Comparison of ENCODE assay signal across 22 cellular contexts in genomic region chr2:69597105-69597504, GRCh38. TPM values are rescaled to one million over a fixed set of nuclear protein-coding genes. Genes with fewer than 3 reads are reported as not detected.
DNase-seq lines count a peak whose midpoint lies in the region; ATAC-seq lines count a peak whose summit lies in the region.
"Had no signal": no experiment of that assay in that cellular context is flagged by ENCODE, and none has a peak within 500 bp of the region (broad histone marks: within the 10 kb centered on the region; RNA-seq: fewer than 3 reads in every experiment).

No MANE protein-coding gene starts in this region.

- H3K4me1 Mint-ChIP-seq in activated CD4-positive, alpha-beta T cell treated with anti-CD3 and anti-CD28 coated beads, Interleukin-2, amount 10 ng/mL, durations not matched to agents 7 days and 5 days: peaks cover 75% of the 10 kb centered on the region
- H3K4me1 Mint-ChIP-seq in CD8-positive, alpha-beta memory T cell: peaks cover 73 to 94% (median 91%) of the 10 kb centered on the region in 3 donors
- H3K4me1 Mint-ChIP-seq in activated T-helper 17 cell treated with anti-CD3 and anti-CD28 coated beads, Interleukin-2, amount 50 U/mL, for 72 hours: peaks cover 39% of the 10 kb centered on the region
- peaks cover 26 to 88% (median 79%) of the 10 kb centered on the region in 4 donors for H3K4me1 Mint-ChIP-seq in naive thymus-derived CD8-positive, alpha-beta T cell

- peaks cover 84% of the 10 kb centered on the region for H3K4me1 ChIP-seq in CD8-positive, alpha-beta memory T cell (ENCODE audit: insufficient read depth, low read length)
- H3K4me1 ChIP-seq: SJCRH30 had no signal

- H3K27ac Mint-ChIP-seq in activated CD4-positive, alpha-beta T cell treated with anti-CD3 and anti-CD28 coated beads, Interleukin-2, amount 10 ng/mL, durations not matched to agents 7 days and 5 days: peak overlapping the region; percentile 60
- peak overlapping the region; percentile 10 to 63 (median 44) for H3K27ac Mint-ChIP-seq in CD8-positive, alpha-beta memory T cell
- no peak overlapping the region for H3K27ac Mint-ChIP-seq in activated T-helper 17 cell treated with anti-CD3 and anti-CD28 coated beads, Interleukin-2, amount 50 U/mL, for 72 hours
- H3K27ac Mint-ChIP-seq in naive thymus-derived CD8-positive, alpha-beta T cell: peak overlapping the region in 7 of 10 donors; percentile 15 to 83 (median 34)

- H3K27ac ChIP-seq in CD8-positive, alpha-beta memory T cell (ENCODE audit: low read depth, low read length): no peak overlapping the region
- H3K27ac ChIP-seq: cardiac muscle cell, SJCRH30, suprapubic skin had no signal

- peaks cover 60% of the 10 kb centered on the region for H3K36me3 Mint-ChIP-seq in activated CD4-positive, alpha-beta T cell treated with anti-CD3 and anti-CD28 coated beads, Interleukin-2, amount 10 ng/mL, durations not matched to agents 7 days and 5 days (ENCODE audit: low read depth)
- peaks cover 0 to 45% (median 2%) of the 10 kb centered on the region in 3 donors for H3K36me3 Mint-ChIP-seq in CD8-positive, alpha-beta memory T cell
- peaks cover 32% of the 10 kb centered on the region for H3K36me3 Mint-ChIP-seq in activated T-helper 17 cell treated with anti-CD3 and anti-CD28 coated beads, Interleukin-2, amount 50 U/mL, for 72 hours (ENCODE audit: low read depth)
- H3K36me3 Mint-ChIP-seq in naive thymus-derived CD8-positive, alpha-beta T cell: peaks cover 0 to 50% (median 11%) of the 10 kb centered on the region in 3 donors

- no peaks in the 10 kb centered on the region for H3K9me3 ChIP-seq in CD8-positive, alpha-beta memory T cell (ENCODE audit: low read length)
- H3K9me3 ChIP-seq: Caco-2, SJCRH30, suprapubic skin had no signal

- peak overlapping the region; percentile 2 for H3K4me3 Mint-ChIP-seq in activated CD4-positive, alpha-beta T cell treated with anti-CD3 and anti-CD28 coated beads, Interleukin-2, amount 10 ng/mL, durations not matched to agents 7 days and 5 days
- H3K4me3 Mint-ChIP-seq in CD8-positive, alpha-beta memory T cell: peak overlapping the region in 6 of 7 donors; percentile 16 to 84 (median 36)
- peak overlapping the region; percentile 50 for H3K4me3 Mint-ChIP-seq in activated T-helper 17 cell treated with anti-CD3 and anti-CD28 coated beads, Interleukin-2, amount 50 U/mL, for 72 hours
- peak overlapping the region; percentile 6 to 63 (median 34) for H3K4me3 Mint-ChIP-seq in naive thymus-derived CD8-positive, alpha-beta T cell

- H3K36me3 ChIP-seq in CD8-positive, alpha-beta memory T cell (ENCODE audit: insufficient read depth, low read length): no peaks in the 10 kb centered on the region
- H3K36me3 ChIP-seq: cardiac muscle cell, suprapubic skin had no signal

- no peak overlapping the region for H3K4me3 ChIP-seq in CD8-positive, alpha-beta memory T cell (ENCODE audit: low read length)
- H3K4me3 ChIP-seq: cardiac muscle cell, SJCRH30, suprapubic skin had no signal

- H3K27me3 Mint-ChIP-seq in activated CD4-positive, alpha-beta T cell treated with anti-CD3 and anti-CD28 coated beads, Interleukin-2, amount 10 ng/mL, durations not matched to agents 7 days and 5 days: no peaks in the 10 kb centered on the region
- no peaks in the 10 kb centered on the region for H3K27me3 Mint-ChIP-seq in CD8-positive, alpha-beta memory T cell
- no peaks in the 10 kb centered on the region for H3K27me3 Mint-ChIP-seq in activated T-helper 17 cell treated with anti-CD3 and anti-CD28 coated beads, Interleukin-2, amount 50 U/mL, for 72 hours
- H3K27me3 Mint-ChIP-seq in naive thymus-derived CD8-positive, alpha-beta T cell: no peaks in the 10 kb centered on the region

- H3K27me3 ChIP-seq in CD8-positive, alpha-beta memory T cell (ENCODE audit: insufficient read depth, low read length, poor library complexity, severe bottlenecking): no peaks in the 10 kb centered on the region
- H3K27me3 ChIP-seq: cardiac muscle cell, SJCRH30, suprapubic skin had no signal

- CTCF ChIA-PET in activated CD4-positive, alpha-beta T cell treated with anti-CD3 and anti-CD28 coated beads, Interleukin-2, amount 10 ng/mL, durations not matched to agents 7 days and 5 days (lab: Charles Lee): interaction anchor here (0.7 to 1.1 kb wide), 2 partner anchors 12 to 111 kb away, joined by 3 to 6 read pairs; no protein-coding TSS in a partner anchor
- CTCF ChIA-PET in CD8-positive, alpha-beta memory T cell (lab: Charles Lee): interaction anchor here (1.0 to 2.2 kb wide), 5 partner anchors 13 to 31 kb away, joined by 3 to 10 read pairs (median 3); no protein-coding TSS in a partner anchor

- POLR2A ChIA-PET in activated CD4-positive, alpha-beta T cell treated with anti-CD3 and anti-CD28 coated beads, Interleukin-2, amount 10 ng/mL, durations not matched to agents 7 days and 5 days (lab: Charles Lee): interaction anchor here (0.7 kb wide), 1 partner anchor 19 kb away, joined by 4 read pairs; no protein-coding TSS in a partner anchor
- POLR2A ChIA-PET in CD8-positive, alpha-beta memory T cell (lab: Charles Lee): interaction anchor here (0.7 to 1.1 kb wide), 2 partner anchors 48 to 75 kb away, joined by 4 to 5 read pairs; no protein-coding TSS in a partner anchor
- POLR2A ChIA-PET in naive thymus-derived CD8-positive, alpha-beta T cell (lab: Charles Lee): interaction anchor here (0.7 to 1.2 kb wide), 3 partner anchors 24 to 47 kb away, joined by 3 read pairs; partner anchors contain the start of gene AAK1

- no peaks in the 10 kb centered on the region for H3K9me3 Mint-ChIP-seq in activated CD4-positive, alpha-beta T cell treated with anti-CD3 and anti-CD28 coated beads, Interleukin-2, amount 10 ng/mL, durations not matched to agents 7 days and 5 days
- H3K9me3 Mint-ChIP-seq in CD8-positive, alpha-beta memory T cell: no peaks in the 10 kb centered on the region
- H3K9me3 Mint-ChIP-seq in activated T-helper 17 cell treated with anti-CD3 and anti-CD28 coated beads, Interleukin-2, amount 50 U/mL, for 72 hours: no peaks in the 10 kb centered on the region
- no peaks in the 10 kb centered on the region for H3K9me3 Mint-ChIP-seq in naive thymus-derived CD8-positive, alpha-beta T cell

- DNase-seq in activated CD4-positive, alpha-beta T cell treated with anti-CD3 and anti-CD28 coated beads, Interleukin-2, amount 10 ng/mL, durations not matched to agents 7 days and 5 days: no peak
- no peak for DNase-seq in activated CD4-positive, alpha-beta T cell treated with anti-CD3 and anti-CD28 coated beads for 48 hours
- DNase-seq in CD8-positive, alpha-beta memory T cell: no peak
- no peak for DNase-seq in naive thymus-derived CD8-positive, alpha-beta T cell
- DNase-seq in stimulated activated CD4-positive, alpha-beta T cell treated with anti-CD3 and anti-CD28 coated beads, Interleukin-4, amount 100 ng/mL, for 24 hours: no peak
- DNase-seq in NCI-H2227 treated with DMSO at 0.1 percent for 48 hours (lab: John Stamatoyannopoulos, UW): no peak
- no peak for DNase-seq in iPS-NIHi11 (ENCODE audit: low spot score)
- DNase-seq: activated CD4-positive, CD25-positive, alpha-beta regulatory T cell treated with anti-CD3 and anti-CD28 coated beads, Interleukin-2, amount 50 U/mL, for 72 hours; activated CD8-positive, alpha-beta memory T cell treated with anti-CD3 and anti-CD28 coated beads, Interleukin-2, amount 50 U/mL, for 48 hours; activated gamma-delta T cell; aorta; Caco-2; DND-41; glutamatergic neuron; NCI-H1048; NCI-H1694 treated with DMSO at 0.1 percent for 48 hours; NCI-H526; nucleus accumbens; SJCRH30 had no signal

- ATAC-seq in activated T-helper 17 cell treated with anti-CD3 and anti-CD28 coated beads, Interleukin-2, amount 50 U/mL, for 72 hours (replicated peaks): no peak
- no peak for ATAC-seq in naive thymus-derived CD8-positive, alpha-beta T cell

RNA-seq across cellular contexts. Expression of gene AAK1, which starts 46.4 kb away (rescaled TPM):
- 100 to 1,000 TPM; 119 to 121 TPM for total RNA-seq in activated CD4-positive, alpha-beta T cell treated with anti-CD3 and anti-CD28 coated beads, Interleukin-2, amount 10 ng/mL, durations not matched to agents 7 days and 5 days
- 10 to 100 TPM; 71.7 to 74.0 TPM for total RNA-seq in CD8-positive, alpha-beta memory T cell
- 114 TPM for polyA plus RNA-seq in CD8-positive, alpha-beta memory T cell
- 100 to 1,000 TPM in 1 of 2 donors, 10 to 100 TPM in 1; 94.3 to 203 TPM for total RNA-seq in activated T-helper 17 cell treated with anti-CD3 and anti-CD28 coated beads, Interleukin-2, amount 50 U/mL, for 72 hours
- total RNA-seq in naive thymus-derived CD8-positive, alpha-beta T cell: 100 to 1,000 TPM; 216 to 222 TPM
- polyA plus RNA-seq in naive thymus-derived CD8-positive, alpha-beta T cell: 100 to 1,000 TPM in 1 of 3 donors, 10 to 100 TPM in 2; 59.8 to 106 (median 97.3) TPM
